In the genomic region with DNA sequence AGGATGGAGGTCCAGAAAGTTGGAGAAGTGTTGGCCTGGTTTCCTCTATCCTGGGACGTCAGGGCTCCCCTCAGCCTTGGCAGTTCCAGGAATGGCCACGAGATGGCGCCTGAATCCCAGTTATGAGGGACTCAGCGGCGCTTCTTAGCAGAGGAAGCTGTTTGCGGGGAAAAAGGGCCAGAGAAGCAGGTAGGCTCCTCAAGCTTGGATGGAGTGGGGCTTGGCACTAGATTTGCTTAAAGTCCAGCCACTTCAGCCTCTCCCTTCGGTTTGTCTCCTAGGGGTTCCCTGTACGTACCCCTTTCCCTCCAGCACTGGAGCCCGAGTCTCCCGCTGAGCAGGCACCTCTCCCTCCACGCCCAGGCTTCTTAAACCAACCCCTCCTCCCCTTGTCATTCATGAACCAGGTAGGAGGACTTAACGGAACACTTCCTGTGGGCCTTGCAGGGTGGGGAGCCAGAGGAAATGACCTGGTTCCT, we compare ENCODE assay signal across 8 cellular contexts. TPM values are rescaled to one million over a fixed set of nuclear protein-coding genes. Genes with fewer than 3 reads are reported as not detected.
A peak's percentile ranks its signal among the peaks of the same experiment; 100 is the strongest.
DNase-seq lines count a peak whose midpoint lies in the region; TF ChIP-seq lines count a peak whose summit lies in the region.

No MANE protein-coding gene starts in this region.

- H3K27me3 ChIP-seq in SJSA1 (replicated peaks) (no peaks in the 10 kb centered on the region), ovary (no peaks in the 10 kb centered on the region), thymus (ENCODE audit: control insufficient read depth, insufficient read depth) (no peaks in the 10 kb centered on the region)

- H3K4me1 ChIP-seq in SJSA1 (replicated peaks) = peaks cover 3% of the 10 kb centered on the region; the same call in 1 of the 2 replicates
- H3K4me1 ChIP-seq in ovary (ENCODE audit: insufficient read depth) = no peaks in the 10 kb centered on the region
- H3K4me1 ChIP-seq in thymus (ENCODE audit: control insufficient read depth, insufficient read depth, low read length) = no peaks in the 10 kb centered on the region

- H3K9me3 ChIP-seq in SJSA1 (replicated peaks) = no peaks in the 10 kb centered on the region
- H3K9me3 ChIP-seq in ovary = no peaks in the 10 kb centered on the region
- H3K9me3 ChIP-seq in thymus (ENCODE audit: control insufficient read depth) = no peaks in the 10 kb centered on the region

- peak; percentile 60 to 64 for DNase-seq in NCI-H2081 (lab: John Stamatoyannopoulos, UW)
- no peak for DNase-seq in NCI-H2081 treated with DMSO at 0.1 percent for 48 hours (lab: John Stamatoyannopoulos, UW)
- DNase-seq in SJSA1 (ENCODE audit: low read depth in 1 of 2, low spot score in 2 of 2) = peak; percentile 76 to 84
- DNase-seq in activated gamma-delta T cell treated with anti-CD3 and anti-CD28 coated beads, Interleukin-2, amount 50 U/mL, for 16 hours (ENCODE audit: low read depth) = peak; percentile 89
- DNase-seq in globus pallidus (ENCODE audit: low spot score) = peak; percentile 66
- DNase-seq in ovary = peak; percentile 81 to 93 (median 89)

- no peak for TF ChIP-seq EP300 in ovary (IDR thresholded peaks at IDR 0.05)

- H3K4me3 ChIP-seq in SJSA1 (no peak overlapping the region), ovary (no peak overlapping the region), thymus (ENCODE audit: low read length) (peak overlapping the region; percentile 9)

- H3K27ac ChIP-seq in SJSA1 (no peak overlapping the region), ovary (no peak overlapping the region), thymus (ENCODE audit: low read depth) (no peak overlapping the region)

- WGBS in ovary, 3 donors = 16 to 20% (median 17%) methylated on average over 12 of the region's 12 CpGs
- 4% methylated on average over 12 of the region's 12 CpGs for WGBS in thymus

- no peak for TF ChIP-seq POLR2A in ovary (IDR thresholded peaks at IDR 0.05)

- H3K36me3 ChIP-seq in SJSA1 (no peaks in the 10 kb centered on the region), ovary (no peaks in the 10 kb centered on the region), thymus (ENCODE audit: control insufficient read depth, insufficient read depth) (no peaks in the 10 kb centered on the region)

- intact Hi-C loops in ovary (cut with DNase I) = loop anchor here (1.0 to 10.0 kb wide), 4 partner anchors 47 to 240 kb away; no protein-coding TSS in a partner anchor

- TF ChIP-seq CTCF in LNCAP (IDR thresholded peaks at IDR 0.05) (peak; percentile 96), ovary (IDR thresholded peaks at IDR 0.05) (peak; percentile 85 to 91 (median 86))

RNA-seq across cellular contexts. Expression of gene TENT5B, which starts 32.0 kb away (rescaled TPM):
- total RNA-seq in SJSA1 (2014; rRNA removed; shearing (Covaris generic)) = 10.7 and 11.3 TPM in 2 replicates
- 1 to 10 TPM in 6 of 7 donors, under 1 TPM in 1; 0.33 to 7.4 (median 2.3) TPM for total RNA-seq in ovary
- polyA plus RNA-seq in ovary (1 to 10 TPM; 2.9 to 5.3 TPM), thymus (6.2 TPM)

RNA-seq across cellular contexts. Expression of gene TRNP1, which starts 51.2 kb away (rescaled TPM):
- total RNA-seq in SJSA1 (2014; rRNA removed; shearing (Covaris generic)) = 6.5 and 7.5 TPM in 2 replicates
- total RNA-seq in ovary = 10 to 100 TPM in 1 of 7 donors, 1 to 10 TPM in 3, under 1 TPM in 3; 0.25 to 23.8 (median 2.9) TPM
- polyA plus RNA-seq in ovary = 10 to 100 TPM in 1 of 2 donors, 1 to 10 TPM in 1; 4.2 to 18.0 TPM
- polyA plus RNA-seq in thymus = 11.6 TPM
